ENCODE assay signal across 8 cellular contexts in the genomic region with DNA sequence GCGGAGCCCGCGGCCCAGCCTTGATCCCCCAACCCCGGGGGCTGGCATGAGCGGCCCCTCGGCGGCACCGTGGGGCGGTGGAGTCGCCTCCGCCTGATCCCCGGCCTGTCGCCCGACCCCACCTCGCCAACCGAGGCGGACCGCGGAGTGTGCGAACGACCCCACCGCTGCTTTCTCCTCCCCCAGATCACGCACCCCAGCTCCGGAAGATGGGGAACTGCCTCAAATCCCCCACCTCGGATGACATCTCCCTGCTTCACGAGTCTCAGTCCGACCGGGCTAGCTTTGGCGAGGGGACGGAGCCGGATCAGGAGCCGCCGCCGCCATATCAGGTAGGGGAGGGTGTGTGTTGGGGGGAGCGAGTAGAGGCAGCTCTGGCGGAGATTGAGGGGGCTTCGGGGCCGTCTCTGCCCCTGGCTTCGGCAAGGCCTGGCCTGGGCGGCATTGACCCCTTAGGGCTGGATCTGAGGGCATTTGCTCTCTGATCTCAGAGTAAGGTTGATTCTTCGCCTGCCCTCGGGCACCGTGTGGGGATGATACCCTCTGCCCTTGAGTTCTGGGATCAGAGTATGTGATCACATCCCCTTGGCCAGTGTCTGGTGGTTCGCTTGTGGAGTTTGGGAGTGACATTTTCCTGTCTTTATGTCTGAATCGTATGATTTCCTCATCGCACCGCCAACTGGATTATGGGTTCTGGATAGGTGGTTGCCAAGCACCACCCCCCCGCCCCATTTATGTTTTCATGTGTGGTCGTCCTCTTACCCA. TPM values are rescaled to one million over a fixed set of nuclear protein-coding genes. Genes with fewer than 3 reads are reported as not detected.
DNase-seq lines count a peak whose midpoint lies in the region; ATAC-seq and TF ChIP-seq lines count a peak whose summit lies in the region.

No MANE protein-coding gene starts in this region.

- H3K27ac ChIP-seq in RWPE1: peak overlapping the region; percentile 88
- H3K27ac ChIP-seq in adipose tissue (ENCODE audit: low read depth, low read length): peak overlapping the region; percentile 67
- H3K27ac ChIP-seq in left ventricle myocardium inferior (replicated peaks): peak overlapping the region; percentile 95
- H3K27ac ChIP-seq in prostate gland: peak overlapping the region; percentile 97 to 98

- whole genome bisulfite sequencing in adipose tissue, 3 donors: 0 to 1% (median 0%) methylated on average over 38 to 49 of the region's 49 CpGs
- WGBS in prostate gland: under 1% methylated on average over 34 of the region's 49 CpGs

- CTCF ChIA-PET in AG04449 (lab: Yijun Ruan, JAX) (interaction anchor here (2.0 to 2.3 kb wide), 2 partner anchors 46 to 60 kb away, joined by 7 to 8 read pairs; no protein-coding TSS in a partner anchor), RWPE1 (lab: Yijun Ruan, JAX) (no interaction called here)

- no peaks in the 10 kb centered on the region for H3K9me3 ChIP-seq in left ventricle myocardium inferior (replicated peaks)
- H3K9me3 ChIP-seq in prostate gland: no peaks in the 10 kb centered on the region

- ATAC-seq in GM19324 (IDR thresholded peaks at IDR 0.05; ENCODE audit: low FRiP score, unreplicated experiment) (peak; percentile 17), HG03442 (IDR thresholded peaks at IDR 0.05; ENCODE audit: unreplicated experiment) (peak; percentile 6)

- POLR2A ChIA-PET in AG04449 (lab: Yijun Ruan, JAX) (interaction anchor here (0.9 to 1.2 kb wide), 3 partner anchors 25 to 269 kb away, joined by 3 to 7 read pairs (median 5); no protein-coding TSS in a partner anchor), RWPE1 (lab: Yijun Ruan, JAX; ENCODE audit: low non-redundant PET) (interaction anchor here (0.5 to 0.6 kb wide), 4 partner anchors 16 to 294 kb away, joined by 4 to 8 read pairs (median 4); no protein-coding TSS in a partner anchor)

- no peak for DNase-seq in AG04449 (ENCODE audit: low read depth, low spot score)
- peak; percentile 60 for DNase-seq in RWPE1 (ENCODE audit: low spot score)
- peak; percentile 32 for DNase-seq in left ventricle myocardium inferior
- peak; percentile 35 for DNase-seq in prostate gland (ENCODE audit: low spot score)
- no peak for DNase-seq in NCI-H1048 (lab: John Stamatoyannopoulos, UW)

- no peak for TF ChIP-seq CTCF in AG04449 (IDR thresholded peaks at IDR 0.05; ENCODE audit: insufficient read depth, low read length, missing control alignments)
- no peak for TF ChIP-seq CTCF in RWPE1 (conservative IDR thresholded peaks at IDR 0.05; ENCODE audit: low read depth)
- TF ChIP-seq CTCF in left ventricle myocardium inferior (IDR thresholded peaks at IDR 0.05; ENCODE audit: borderline replicate concordance): no peak
- peak in 1 of 4 experiments; percentile 2 for TF ChIP-seq CTCF in prostate gland (IDR thresholded peaks at IDR 0.05)

- H3K36me3 ChIP-seq in left ventricle myocardium inferior (no peaks in the 10 kb centered on the region), prostate gland (no peaks in the 10 kb centered on the region)

- H3K4me3 ChIP-seq in AG04449 (ENCODE audit: low read depth, low read length): peak overlapping the region; percentile 96
- H3K4me3 ChIP-seq in left ventricle myocardium inferior: peak overlapping the region; percentile 98
- peak overlapping the region; percentile 77 to 99 for H3K4me3 ChIP-seq in prostate gland

- H3K4me1 ChIP-seq in left ventricle myocardium inferior: peaks cover 69% of the 10 kb centered on the region
- H3K4me1 ChIP-seq in prostate gland (replicated peaks): peaks cover 9% of the 10 kb centered on the region

- H3K27me3 ChIP-seq in left ventricle myocardium inferior (ENCODE audit: low read depth): no peaks in the 10 kb centered on the region
- no peaks in the 10 kb centered on the region for H3K27me3 ChIP-seq in prostate gland (replicated peaks; ENCODE audit: insufficient read depth)

- intact Hi-C loops in left ventricle myocardium inferior (cut with micrococcal nuclease) (no loop called here), prostate gland (cut with DNase I) (no loop called here)

- peak; percentile 26 for TF ChIP-seq POLR2A in prostate gland (IDR thresholded peaks at IDR 0.05)

RNA-seq across cellular contexts. Expression of gene RNF11, which starts 0.7 kb away (rescaled TPM):
- polyA plus RNA-seq in adipose tissue: 100 to 1,000 TPM in 1 of 3 donors, 10 to 100 TPM in 2; 30.8 to 102 (median 81.6) TPM
- total RNA-seq in left ventricle myocardium inferior: 116 TPM
- 10 to 100 TPM; 75.1 to 81.5 TPM for total RNA-seq in prostate gland

Comparison
In these comparisons a context has a peak if more than half of its experiments do, and no peak if none do; other contexts are left out.
1. DNase-seq: peak in RWPE1 (single experiment), left ventricle myocardium inferior (single experiment) and prostate gland (single experiment); none in AG04449 (single experiment) and NCI-H1048 (single experiment).
2. Peak in every context shown above with its lines, with median percentiles within 50 percentile points of each other: H3K4me3 ChIP-seq and H3K27ac ChIP-seq.